25 cellular contexts compared by ENCODE assay signal in the genomic region with DNA sequence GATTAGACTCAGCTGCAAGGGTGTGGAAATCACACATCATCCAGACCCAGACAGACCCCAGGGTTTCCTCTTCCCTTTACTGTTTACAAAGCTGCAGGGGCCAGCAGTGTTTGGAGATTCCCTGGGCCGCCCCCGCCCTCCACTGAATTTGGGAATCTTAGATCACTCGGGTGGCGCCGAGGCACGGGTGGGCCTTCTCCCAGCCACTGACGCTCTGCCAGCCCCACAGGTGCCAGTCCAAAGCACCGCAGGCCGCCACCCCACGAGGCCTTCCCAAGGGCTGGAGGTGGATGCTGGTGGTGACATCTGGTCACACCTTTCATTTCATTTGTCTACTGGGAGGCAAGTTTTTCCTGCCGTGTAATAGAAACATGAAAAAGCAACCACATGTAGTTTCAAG.
A peak's percentile ranks its signal among the peaks of the same experiment; 100 is the strongest.
DNase-seq lines count a peak whose midpoint lies in the region; ATAC-seq and TF ChIP-seq lines count a peak whose summit lies in the region.
"Had no signal": no experiment of that assay in that cellular context is flagged by ENCODE, and none has a peak within 500 bp of the region (broad histone marks: within the 10 kb centered on the region; RNA-seq: fewer than 3 reads in every experiment).

No MANE protein-coding gene starts in this region.

- H3K36me3 Mint-ChIP-seq in chondrocyte (ENCODE audit: low read depth) = peaks cover 15% of the 10 kb centered on the region
- H3K36me3 Mint-ChIP-seq: CD14-positive monocyte; CD4-positive, alpha-beta memory T cell; CD4-positive, CD25-positive, alpha-beta regulatory T cell; CD8-positive, alpha-beta memory T cell had no signal

- intact Hi-C loops in Right ventricle myocardium inferior (cut with DNase I) (no loop called here), heart left ventricle (cut with DNase I) (no loop called here), sigmoid colon (cut with DNase I) (no loop called here)

- H3K27ac Mint-ChIP-seq in chondrocyte (ENCODE audit: unreplicated experiment) = no peak overlapping the region
- H3K27ac Mint-ChIP-seq: CD4-positive, alpha-beta memory T cell had no signal

- TF ChIP-seq CTCF in heart left ventricle (IDR thresholded peaks at IDR 0.05) (no peak), chondrocyte (IDR thresholded peaks at IDR 0.05) (no peak), sigmoid colon (IDR thresholded peaks at IDR 0.05) (no peak)

- no peak overlapping the region for H3K27ac ChIP-seq in heart left ventricle
- H3K27ac ChIP-seq in sigmoid colon = no peak overlapping the region
- no peak overlapping the region for H3K27ac ChIP-seq in caudate nucleus (ENCODE audit: low read depth, low read length)
- H3K27ac ChIP-seq: BLaER1 had no signal

- TF ChIP-seq EP300 in sigmoid colon (IDR thresholded peaks at IDR 0.05) = no peak

- TF ChIP-seq POLR2A in heart left ventricle (IDR thresholded peaks at IDR 0.05) (no peak), sigmoid colon (IDR thresholded peaks at IDR 0.05) (no peak)

- peaks cover 7% of the 10 kb centered on the region for H3K9me3 Mint-ChIP-seq in chondrocyte (ENCODE audit: low read depth)

- WGBS in heart left ventricle, 4 donors = 75 to 87% (median 84%) methylated on average over 11 of the region's 11 CpGs
- 74 to 84% methylated on average over 11 of the region's 11 CpGs for WGBS in sigmoid colon, 2 donors

- H3K4me1 ChIP-seq in heart left ventricle (no peaks in the 10 kb centered on the region), sigmoid colon (no peaks in the 10 kb centered on the region)
- H3K4me1 ChIP-seq: BE2C, BLaER1 had no signal

- no peak overlapping the region for H3K4me3 Mint-ChIP-seq in chondrocyte (ENCODE audit: unreplicated experiment)
- H3K4me3 Mint-ChIP-seq: CD14-positive monocyte; CD4-positive, alpha-beta memory T cell; CD8-positive, alpha-beta memory T cell had no signal

- DNase-seq in Right ventricle myocardium inferior (ENCODE audit: missing footprints) = peak; percentile 27
- no peak for DNase-seq in heart left ventricle
- DNase-seq in chondrocyte (ENCODE audit: low spot score) = peak; percentile 72
- peak; percentile 46 for DNase-seq in sigmoid colon
- DNase-seq in caudate nucleus (lab: John Stamatoyannopoulos, UW) = no peak
- DNase-seq: 8988T; ACHN; BE2C; C1 segment of cervical spinal cord; CD4-positive, alpha-beta memory T cell; CD4-positive, CD25-positive, alpha-beta regulatory T cell; CD8-positive, alpha-beta memory T cell; COR-L47; DMS 273 treated with DMSO at 0.1 percent for 48 hours; DMS153; DMS53; DMS79; DND-41; EL; GDM1 had no signal

- no peak for ATAC-seq in Right ventricle myocardium inferior
- no peak for ATAC-seq in heart left ventricle
- no peak for ATAC-seq in HG03045 (IDR thresholded peaks at IDR 0.05; ENCODE audit: unreplicated experiment)
- ATAC-seq in GM19397 (IDR thresholded peaks at IDR 0.05; ENCODE audit: unreplicated experiment) = no peak
- ATAC-seq: GM12878 had no signal

- H3K4me1 Mint-ChIP-seq in chondrocyte (ENCODE audit: low read depth) = peaks cover 10% of the 10 kb centered on the region
- H3K4me1 Mint-ChIP-seq: CD14-positive monocyte had no signal

- H3K9me3 ChIP-seq in heart left ventricle = peaks cover 0 to 9% (median 0%) of the 10 kb centered on the region in 12 donors
- peaks cover 0 to 4% (median 2%) of the 10 kb centered on the region in 4 donors for H3K9me3 ChIP-seq in sigmoid colon
- H3K9me3 ChIP-seq: BE2C, BLaER1 had no signal

- H3K27me3 ChIP-seq in heart left ventricle (no peaks in the 10 kb centered on the region), sigmoid colon (no peaks in the 10 kb centered on the region)
- H3K27me3 ChIP-seq: BE2C, BLaER1 had no signal

- no peaks in the 10 kb centered on the region for H3K27me3 Mint-ChIP-seq in chondrocyte (ENCODE audit: low read depth)
- H3K27me3 Mint-ChIP-seq: CD4-positive, CD25-positive, alpha-beta regulatory T cell had no signal

- H3K4me3 ChIP-seq in heart left ventricle = no peak overlapping the region
- H3K4me3 ChIP-seq in sigmoid colon = no peak overlapping the region
- H3K4me3 ChIP-seq: BLaER1, GM12878 had no signal

- H3K36me3 ChIP-seq in heart left ventricle = no peaks in the 10 kb centered on the region
- H3K36me3 ChIP-seq in sigmoid colon = peaks cover 0 to 24% (median 3%) of the 10 kb centered on the region in 4 donors
- H3K36me3 ChIP-seq: BE2C, BLaER1 had no signal

Comparison
In these comparisons a context has a peak if more than half of its experiments do, and no peak if none do; other contexts are left out.
1. DNase-seq: peak in Right ventricle myocardium inferior (single experiment), chondrocyte (single experiment) and sigmoid colon (single experiment); none in heart left ventricle (0 of 5) and caudate nucleus (0 of 61).